ENCODE assay signal across 15 cellular contexts in genomic region chr7:88224596-88225275, GRCh38. TPM values are rescaled to one million over a fixed set of nuclear protein-coding genes. Genes with fewer than 3 reads are reported as not detected.
A peak's percentile ranks its signal among the peaks of the same experiment; 100 is the strongest.
DNase-seq lines count a peak whose midpoint lies in the region; ATAC-seq and TF ChIP-seq lines count a peak whose summit lies in the region.
"Had no signal": no experiment of that assay in that cellular context is flagged by ENCODE, and none has a peak within 500 bp of the region (broad histone marks: within the 10 kb centered on the region; RNA-seq: fewer than 3 reads in every experiment).

No MANE protein-coding gene starts in this region.

- H3K9ac ChIP-seq in colonic mucosa (ENCODE audit: low read depth in 2 of 2, low read length in 2 of 2) (peak overlapping the region in 1 of 2 donors; percentile 81), rectal smooth muscle tissue (ENCODE audit: low read length) (no peak overlapping the region)

- intact Hi-C loops in colonic mucosa (cut with DNase I): no loop called here

- DNase-seq in EL: peak; percentile 38
- peak; percentile 73 for DNase-seq in NOMO-1 treated with dmso at 0.1 percent for 144 hours (lab: John Stamatoyannopoulos, UW; ENCODE audit: unreplicated experiment)
- no peak for DNase-seq in colonic mucosa
- no peak for DNase-seq in dermis blood vessel endothelial cell
- no peak for DNase-seq in COR-L47 (lab: John Stamatoyannopoulos, UW)
- DNase-seq: activated CD8-positive, alpha-beta T cell treated with anti-CD3 and anti-CD28 coated beads for 36 hours; activated naive CD4-positive, alpha-beta T cell treated with anti-CD3 and anti-CD28 coated beads, Interleukin-2, amount 50 U/mL, for 16 hours; DMS 273 treated with DMSO at 0.1 percent for 48 hours; NCI-H1436 treated with DMSO at 0.1 percent for 48 hours; NCI-H82; stimulated activated CD4-positive, alpha-beta T cell treated with anti-CD3 and anti-CD28 coated beads, Interleukin-4, amount 100 ng/mL, for 1 hour; T-helper 1 cell had no signal

- H3K27me3 ChIP-seq in colonic mucosa (no peaks in the 10 kb centered on the region), rectal smooth muscle tissue (ENCODE audit: control insufficient read depth, insufficient read depth, low read length) (no peaks in the 10 kb centered on the region)

- H3K9me3 ChIP-seq in colonic mucosa: no peaks in the 10 kb centered on the region

- no peaks in the 10 kb centered on the region for H3K36me3 ChIP-seq in colonic mucosa
- H3K36me3 ChIP-seq in rectal smooth muscle tissue (ENCODE audit: control insufficient read depth, insufficient read depth, low read length): no peaks in the 10 kb centered on the region

- H3K4me3 ChIP-seq in colonic mucosa (peak overlapping the region; percentile 16), rectal smooth muscle tissue (ENCODE audit: low read length) (peak overlapping the region; percentile 31)

- no peak for TF ChIP-seq CTCF in colonic mucosa (IDR thresholded peaks at IDR 0.05)

- H3K27ac ChIP-seq in colonic mucosa (peak overlapping the region; percentile 65), rectal smooth muscle tissue (ENCODE audit: low read depth, low read length) (no peak overlapping the region)

- ATAC-seq in HG03432 (IDR thresholded peaks at IDR 0.05; ENCODE audit: unreplicated experiment): no peak
- ATAC-seq in GM19324 (IDR thresholded peaks at IDR 0.05; ENCODE audit: low FRiP score, unreplicated experiment): no peak
- ATAC-seq: activated CD8-positive, alpha-beta T cell treated with anti-CD3 and anti-CD28 coated beads for 36 hours had no signal

- H3K4me1 ChIP-seq in colonic mucosa (no peaks in the 10 kb centered on the region), rectal smooth muscle tissue (ENCODE audit: control insufficient read depth, insufficient read depth, low read length) (no peaks in the 10 kb centered on the region)

RNA-seq across cellular contexts. Expression of gene SRI, which starts 4.9 kb away (rescaled TPM):
- total RNA-seq in colonic mucosa: 100 to 1,000 TPM; 609 to 801 TPM
- total RNA-seq in dermis blood vessel endothelial cell: 121 and 162 TPM in 2 replicates

Comparison
In these comparisons a context has a peak if more than half of its experiments do, and no peak if none do; other contexts are left out.
1. DNase-seq: peak in EL (single experiment) and NOMO-1 treated with dmso at 0.1 percent for 144 hours (single experiment); none in colonic mucosa (single experiment), dermis blood vessel endothelial cell (single experiment) and COR-L47 (single experiment).